In genomic region chr3:80806673-80807072, GRCh38 we compare ENCODE assay signal across 11 cellular contexts.
"Had no signal": no experiment of that assay in that cellular context is flagged by ENCODE, and none has a peak within 500 bp of the region (broad histone marks: within the 10 kb centered on the region; RNA-seq: fewer than 3 reads in every experiment).

No MANE protein-coding gene starts in this region.

- H3K4me2 ChIP-seq: GM23338 had no signal

- H3K36me3 ChIP-seq: HAP-1 had no signal

- H3K9me3 ChIP-seq: HAP-1 had no signal

- H3K4me1 ChIP-seq: HAP-1 had no signal

- DNase-seq: GM23248, GOT3, H7, H9, HCEC 1CT, HFFc6 had no signal

- H3K9ac ChIP-seq: GM23248 had no signal

- H2AFZ ChIP-seq: GM23248, GM23338 had no signal

- H3K4me3 ChIP-seq: GM23248, GM23338, HAP-1 had no signal

- FAIRE-seq: H1, H54 had no signal

- ATAC-seq: GM23338, HCT116 had no signal

- H3K27ac ChIP-seq: GM23248 had no signal
